Comparison of ENCODE assay signal across 15 cellular contexts in the genomic region with DNA sequence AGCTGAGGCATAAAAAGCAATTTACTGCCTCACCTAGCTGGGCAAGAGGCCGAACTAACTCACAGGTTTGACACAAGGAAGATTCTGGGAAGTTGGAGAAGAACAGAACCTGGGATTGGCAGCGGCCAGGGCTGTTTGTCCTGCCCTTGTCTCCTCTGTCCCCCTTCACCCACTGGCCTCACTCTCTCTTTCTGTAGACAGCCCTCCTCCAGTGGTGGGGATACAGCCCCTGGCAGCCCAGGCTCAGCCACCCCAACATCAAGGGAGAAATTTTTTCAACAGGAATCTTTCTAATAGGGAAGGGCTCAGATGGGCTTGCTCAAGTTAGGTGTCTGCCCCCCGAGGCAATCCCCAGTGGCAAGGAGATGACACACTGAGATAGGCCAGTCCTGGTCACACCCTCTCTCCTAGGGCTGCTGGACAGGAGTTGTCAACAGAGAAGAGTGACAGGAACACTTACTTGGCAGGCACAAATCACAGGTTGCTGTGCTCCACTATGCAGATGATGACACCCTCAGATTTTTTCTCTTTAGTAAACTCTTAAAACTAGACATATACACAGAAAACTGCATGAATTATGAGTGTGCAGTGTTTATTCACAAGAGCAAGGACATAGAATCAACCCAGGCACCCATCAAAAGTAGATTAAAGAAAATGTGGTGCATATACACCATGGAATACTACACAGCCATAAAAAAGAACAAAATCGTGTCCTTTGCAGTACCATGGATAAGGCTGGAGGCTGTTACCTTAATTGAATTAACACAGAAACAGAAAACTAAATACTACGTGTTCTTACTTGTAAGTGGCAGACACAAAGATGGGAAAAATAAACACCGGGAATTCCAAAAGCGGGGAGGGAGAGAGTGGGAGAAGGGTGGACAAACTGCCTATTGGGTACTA. TPM values are rescaled to one million over a fixed set of nuclear protein-coding genes. Genes with fewer than 3 reads are reported as not detected.
DNase-seq lines count a peak whose midpoint lies in the region; ATAC-seq and TF ChIP-seq lines count a peak whose summit lies in the region.
"Had no signal": no experiment of that assay in that cellular context is flagged by ENCODE, and none has a peak within 500 bp of the region (broad histone marks: within the 10 kb centered on the region; RNA-seq: fewer than 3 reads in every experiment).

No MANE protein-coding gene starts in this region.

- H3K27me3 ChIP-seq in CD4-positive, CD25-positive, alpha-beta regulatory T cell (ENCODE audit: control insufficient read depth, insufficient read depth, low read length) = peaks cover 4% of the 10 kb centered on the region
- H3K27me3 ChIP-seq in OCI-LY3 (ENCODE audit: low read depth, low read length) (peaks cover 11% of the 10 kb centered on the region; the same call in 1 of the 2 replicates), neuronal stem cell (ENCODE audit: control insufficient read depth in 3 of 3, insufficient read depth in 3 of 3, low read depth in 1 of 3, low read length in 3 of 3) (peaks cover 0 to 36% (median 7%) of the 10 kb centered on the region in 3 experiments)

- peak overlapping the region in 2 of 3 donors; percentile 15 to 82 for H3K27ac Mint-ChIP-seq in CD4-positive, CD25-positive, alpha-beta regulatory T cell
- H3K27ac Mint-ChIP-seq: activated CD4-positive, alpha-beta memory T cell treated with anti-CD3 and anti-CD28 coated beads, Interleukin-2, amount 10 ng/mL, durations not matched to agents 7 days and 5 days had no signal

- H3K27ac ChIP-seq in CD4-positive, CD25-positive, alpha-beta regulatory T cell (ENCODE audit: insufficient read depth, low read length, poor library complexity, severe bottlenecking) = no peak overlapping the region
- H3K27ac ChIP-seq in OCI-LY3 (ENCODE audit: low read length) = no peak overlapping the region
- no peak overlapping the region for H3K27ac ChIP-seq in neuronal stem cell (replicated peaks; ENCODE audit: low read length)

- H4K91ac ChIP-seq in neuronal stem cell (ENCODE audit: low read depth, low read length, poor library complexity) = no peak overlapping the region

- no peaks in the 10 kb centered on the region for H4K20me1 ChIP-seq in OCI-LY3 (ENCODE audit: insufficient read depth, low read length)

- H3K36me3 Mint-ChIP-seq in CD4-positive, CD25-positive, alpha-beta regulatory T cell = no peaks in the 10 kb centered on the region
- H3K36me3 Mint-ChIP-seq: activated naive CD4-positive, alpha-beta T cell treated with anti-CD3 and anti-CD28 coated beads, Interleukin-2, amount 50 U/mL, for 72 hours had no signal

- H3K4me2 ChIP-seq in OCI-LY3 (ENCODE audit: low read length) = peak overlapping the region; percentile 87; the same call in 1 of the 2 replicates
- H3K4me2 ChIP-seq in neuronal stem cell (ENCODE audit: insufficient read depth, low read length, poor library complexity, severe bottlenecking) = peak overlapping the region; percentile 42

- H3K9me3 Mint-ChIP-seq in CD4-positive, CD25-positive, alpha-beta regulatory T cell = peaks cover 0 to 3% (median 0%) of the 10 kb centered on the region in 7 donors
- H3K9me3 Mint-ChIP-seq: activated CD4-positive, alpha-beta memory T cell treated with anti-CD3 and anti-CD28 coated beads, Interleukin-2, amount 10 ng/mL, durations not matched to agents 7 days and 5 days; activated naive CD4-positive, alpha-beta T cell treated with anti-CD3 and anti-CD28 coated beads, Interleukin-2, amount 50 U/mL, for 72 hours had no signal

- no peak overlapping the region for H2BK120ac ChIP-seq in neuronal stem cell (ENCODE audit: low read depth, low read length)

- no peak for DNase-seq in CD4-positive, CD25-positive, alpha-beta regulatory T cell
- DNase-seq in neuronal stem cell (ENCODE audit: low spot score) (no peak), NCI-H510A (lab: John Stamatoyannopoulos, UW) (no peak), iPS-NIHi7 (ENCODE audit: extremely low spot score) (no peak)
- DNase-seq in activated CD4-positive, alpha-beta T cell treated with anti-CD3 and anti-CD28 coated beads, Interleukin-2, amount 50 U/mL, for 48 hours = no peak
- DNase-seq in effector CD8-positive, alpha-beta T cell (lab: John Stamatoyannopoulos, UW) = no peak
- DNase-seq: KG1 had no signal

- H3K27me3 Mint-ChIP-seq in CD4-positive, CD25-positive, alpha-beta regulatory T cell = peaks cover 50% of the 10 kb centered on the region

- peaks cover 0 to 18% (median 7%) of the 10 kb centered on the region in 4 donors for H3K4me1 Mint-ChIP-seq in CD4-positive, CD25-positive, alpha-beta regulatory T cell

- H2BK5ac ChIP-seq in neuronal stem cell (ENCODE audit: low read length) = no peak overlapping the region

- H2AFZ ChIP-seq in OCI-LY3 (ENCODE audit: low read depth, low read length) = no peak overlapping the region
- H2AFZ ChIP-seq in neuronal stem cell (ENCODE audit: low read length) = no peak overlapping the region

- no CpG with 5 or more reads among the region's 7 CpGs for WGBS in neuronal stem cell (ENCODE audit: extremely low coverage in 2 of 2, insufficient read length in 2 of 2, insufficient replicate concordance in 1 of 2), 2 donors

- TF ChIP-seq CTCF in OCI-LY3 (IDR thresholded peaks at IDR 0.05; ENCODE audit: low read depth, low read length) = no peak

- H3K9me3 ChIP-seq in CD4-positive, CD25-positive, alpha-beta regulatory T cell (ENCODE audit: control insufficient read depth in 2 of 2, low read length in 2 of 2) = no peaks in the 10 kb centered on the region
- H3K9me3 ChIP-seq in OCI-LY3 (ENCODE audit: insufficient read depth, low read length) (no peaks in the 10 kb centered on the region), neuronal stem cell (replicated peaks in 1 of 2; ENCODE audit: control insufficient read depth in 2 of 2, insufficient read depth in 1 of 2, low read depth in 1 of 2, low read length in 2 of 2) (no peaks in the 10 kb centered on the region)

- H3K23ac ChIP-seq in neuronal stem cell (ENCODE audit: low read depth, low read length, poor library complexity) = no peak overlapping the region

- H3K14ac ChIP-seq in neuronal stem cell (ENCODE audit: low read length) = no peak overlapping the region

- H3K9ac ChIP-seq in OCI-LY3 (ENCODE audit: low read length) = no peak overlapping the region
- no peak overlapping the region for H3K9ac ChIP-seq in neuronal stem cell (ENCODE audit: low read depth, low read length, poor library complexity)

- no peak overlapping the region for H3K4ac ChIP-seq in neuronal stem cell (ENCODE audit: low read length)

- H2AK5ac ChIP-seq in neuronal stem cell (ENCODE audit: low read depth, low read length) = no peak overlapping the region

- no peak for ATAC-seq in CD4-positive, CD25-positive, alpha-beta regulatory T cell (ENCODE audit: low read depth in 2 of 2)
- ATAC-seq in esophagus mucosa = peak; percentile 66

- no peak overlapping the region for H4K8ac ChIP-seq in neuronal stem cell (ENCODE audit: low read depth, low read length)

- H3K79me2 ChIP-seq in OCI-LY3 (ENCODE audit: low read length) = no peaks in the 10 kb centered on the region

- H3K4me3 Mint-ChIP-seq in CD4-positive, CD25-positive, alpha-beta regulatory T cell = peak overlapping the region in 3 of 4 donors; percentile 36 to 43 (median 42)

- no peak overlapping the region for H3K4me3 ChIP-seq in CD4-positive, CD25-positive, alpha-beta regulatory T cell (ENCODE audit: low read depth, low read length)
- H3K4me3 ChIP-seq in OCI-LY3 (ENCODE audit: low read length) = no peak overlapping the region
- H3K4me3 ChIP-seq in neuronal stem cell (ENCODE audit: low read length in 2 of 2) = no peak overlapping the region

- H3K4me1 ChIP-seq in CD4-positive, CD25-positive, alpha-beta regulatory T cell (ENCODE audit: control insufficient read depth, insufficient read depth, low read length, poor library complexity, severe bottlenecking) = peaks cover 12% of the 10 kb centered on the region
- H3K4me1 ChIP-seq in OCI-LY3 (ENCODE audit: low read length) = peaks cover 7% of the 10 kb centered on the region; the same call in 1 of the 2 replicates
- H3K4me1 ChIP-seq in neuronal stem cell (ENCODE audit: control insufficient read depth in 2 of 2, insufficient read depth in 1 of 2, low read depth in 1 of 2, low read length in 2 of 2) = peaks cover 0 to 4% of the 10 kb centered on the region in 2 donors

- no peaks in the 10 kb centered on the region for H3K36me3 ChIP-seq in CD4-positive, CD25-positive, alpha-beta regulatory T cell (ENCODE audit: control insufficient read depth, insufficient read depth, low read length)
- no peaks in the 10 kb centered on the region for H3K36me3 ChIP-seq in OCI-LY3 (replicated peaks; ENCODE audit: low read depth, low read length)
- no peaks in the 10 kb centered on the region for H3K36me3 ChIP-seq in neuronal stem cell (replicated peaks in 1 of 2; ENCODE audit: control insufficient read depth in 2 of 2, insufficient read depth in 2 of 2, low read length in 2 of 2)

- no peak overlapping the region for H3K18ac ChIP-seq in neuronal stem cell (ENCODE audit: low read length)

- no peak overlapping the region for H2BK12ac ChIP-seq in neuronal stem cell (ENCODE audit: low read length)

- H2BK15ac ChIP-seq in neuronal stem cell (ENCODE audit: low read length) = no peak overlapping the region

- no peaks in the 10 kb centered on the region for H3K79me1 ChIP-seq in neuronal stem cell (ENCODE audit: low read depth, low read length)

RNA-seq across cellular contexts. Expression of a gene that starts 36.4 kb away (rescaled TPM):
- not detected for total RNA-seq in CD4-positive, CD25-positive, alpha-beta regulatory T cell
- polyA plus RNA-seq in CD4-positive, CD25-positive, alpha-beta regulatory T cell = not detected
- 1.5 TPM for total RNA-seq in esophagus mucosa
- 0.03 TPM for polyA plus RNA-seq in neuronal stem cell (2013, experiment 1 of 2)
- 0.07 TPM for polyA plus RNA-seq in neuronal stem cell (2013, experiment 2 of 2)
- total RNA-seq: activated CD4-positive, alpha-beta memory T cell treated with anti-CD3 and anti-CD28 coated beads, Interleukin-2, amount 10 ng/mL, durations not matched to agents 7 days and 5 days; activated naive CD4-positive, alpha-beta T cell treated with anti-CD3 and anti-CD28 coated beads, Interleukin-2, amount 50 U/mL, for 72 hours; fibroblast of villous mesenchyme; kidney epithelial cell; skeletal muscle tissue had no signal
- polyA plus RNA-seq: neural cell had no signal

RNA-seq across cellular contexts. Expression of a gene that starts 37.2 kb away (rescaled TPM):
- not detected for total RNA-seq in CD4-positive, CD25-positive, alpha-beta regulatory T cell
- not detected for polyA plus RNA-seq in CD4-positive, CD25-positive, alpha-beta regulatory T cell
- total RNA-seq in esophagus mucosa = 18.1 TPM
- not detected for polyA plus RNA-seq in neuronal stem cell (2013, experiment 1 of 2)
- polyA plus RNA-seq in neuronal stem cell (2013, experiment 2 of 2) = not detected
- total RNA-seq: activated CD4-positive, alpha-beta memory T cell treated with anti-CD3 and anti-CD28 coated beads, Interleukin-2, amount 10 ng/mL, durations not matched to agents 7 days and 5 days; activated naive CD4-positive, alpha-beta T cell treated with anti-CD3 and anti-CD28 coated beads, Interleukin-2, amount 50 U/mL, for 72 hours; fibroblast of villous mesenchyme; kidney epithelial cell had no signal
- polyA plus RNA-seq: neural cell had no signal

Comparison
In these comparisons a context has a peak if more than half of its experiments do, and no peak if none do; other contexts are left out.
1. RNA of a gene that starts 37.2 kb away (total RNA-seq): 18.1 TPM in esophagus mucosa (single experiment); not detected in CD4-positive, CD25-positive, alpha-beta regulatory T cell (single experiment); every median in the first group is over 10 times any median in the second.